2 cellular contexts compared by ENCODE assay signal in the genomic region with DNA sequence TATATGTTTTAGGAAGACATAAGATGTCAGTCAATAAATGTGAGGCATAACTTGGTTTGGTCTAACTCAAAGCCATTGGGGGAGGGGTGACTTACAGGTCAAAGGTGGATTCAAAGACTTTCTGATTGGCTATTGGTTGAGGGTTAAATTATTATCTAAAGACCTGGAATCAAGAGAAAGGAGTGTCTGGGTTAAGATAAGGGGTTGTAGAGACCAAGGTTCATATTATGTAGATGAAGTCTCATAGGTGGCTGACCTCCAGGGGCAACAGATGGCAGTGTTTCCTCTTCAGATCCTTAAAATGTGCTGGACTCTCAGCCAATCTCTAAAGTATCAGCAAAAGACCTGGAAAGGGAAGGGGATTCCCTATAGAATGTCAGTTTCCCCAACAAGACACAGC.
TF ChIP-seq lines count a peak whose summit lies in the region.

No MANE protein-coding gene starts in this region.

TF ChIP-seq in GM23338, 12 proteins besides CTCF, POLR2A, EP300 and RAD21 (continued from another document):
- TF ChIP-seq, protein P1, sequence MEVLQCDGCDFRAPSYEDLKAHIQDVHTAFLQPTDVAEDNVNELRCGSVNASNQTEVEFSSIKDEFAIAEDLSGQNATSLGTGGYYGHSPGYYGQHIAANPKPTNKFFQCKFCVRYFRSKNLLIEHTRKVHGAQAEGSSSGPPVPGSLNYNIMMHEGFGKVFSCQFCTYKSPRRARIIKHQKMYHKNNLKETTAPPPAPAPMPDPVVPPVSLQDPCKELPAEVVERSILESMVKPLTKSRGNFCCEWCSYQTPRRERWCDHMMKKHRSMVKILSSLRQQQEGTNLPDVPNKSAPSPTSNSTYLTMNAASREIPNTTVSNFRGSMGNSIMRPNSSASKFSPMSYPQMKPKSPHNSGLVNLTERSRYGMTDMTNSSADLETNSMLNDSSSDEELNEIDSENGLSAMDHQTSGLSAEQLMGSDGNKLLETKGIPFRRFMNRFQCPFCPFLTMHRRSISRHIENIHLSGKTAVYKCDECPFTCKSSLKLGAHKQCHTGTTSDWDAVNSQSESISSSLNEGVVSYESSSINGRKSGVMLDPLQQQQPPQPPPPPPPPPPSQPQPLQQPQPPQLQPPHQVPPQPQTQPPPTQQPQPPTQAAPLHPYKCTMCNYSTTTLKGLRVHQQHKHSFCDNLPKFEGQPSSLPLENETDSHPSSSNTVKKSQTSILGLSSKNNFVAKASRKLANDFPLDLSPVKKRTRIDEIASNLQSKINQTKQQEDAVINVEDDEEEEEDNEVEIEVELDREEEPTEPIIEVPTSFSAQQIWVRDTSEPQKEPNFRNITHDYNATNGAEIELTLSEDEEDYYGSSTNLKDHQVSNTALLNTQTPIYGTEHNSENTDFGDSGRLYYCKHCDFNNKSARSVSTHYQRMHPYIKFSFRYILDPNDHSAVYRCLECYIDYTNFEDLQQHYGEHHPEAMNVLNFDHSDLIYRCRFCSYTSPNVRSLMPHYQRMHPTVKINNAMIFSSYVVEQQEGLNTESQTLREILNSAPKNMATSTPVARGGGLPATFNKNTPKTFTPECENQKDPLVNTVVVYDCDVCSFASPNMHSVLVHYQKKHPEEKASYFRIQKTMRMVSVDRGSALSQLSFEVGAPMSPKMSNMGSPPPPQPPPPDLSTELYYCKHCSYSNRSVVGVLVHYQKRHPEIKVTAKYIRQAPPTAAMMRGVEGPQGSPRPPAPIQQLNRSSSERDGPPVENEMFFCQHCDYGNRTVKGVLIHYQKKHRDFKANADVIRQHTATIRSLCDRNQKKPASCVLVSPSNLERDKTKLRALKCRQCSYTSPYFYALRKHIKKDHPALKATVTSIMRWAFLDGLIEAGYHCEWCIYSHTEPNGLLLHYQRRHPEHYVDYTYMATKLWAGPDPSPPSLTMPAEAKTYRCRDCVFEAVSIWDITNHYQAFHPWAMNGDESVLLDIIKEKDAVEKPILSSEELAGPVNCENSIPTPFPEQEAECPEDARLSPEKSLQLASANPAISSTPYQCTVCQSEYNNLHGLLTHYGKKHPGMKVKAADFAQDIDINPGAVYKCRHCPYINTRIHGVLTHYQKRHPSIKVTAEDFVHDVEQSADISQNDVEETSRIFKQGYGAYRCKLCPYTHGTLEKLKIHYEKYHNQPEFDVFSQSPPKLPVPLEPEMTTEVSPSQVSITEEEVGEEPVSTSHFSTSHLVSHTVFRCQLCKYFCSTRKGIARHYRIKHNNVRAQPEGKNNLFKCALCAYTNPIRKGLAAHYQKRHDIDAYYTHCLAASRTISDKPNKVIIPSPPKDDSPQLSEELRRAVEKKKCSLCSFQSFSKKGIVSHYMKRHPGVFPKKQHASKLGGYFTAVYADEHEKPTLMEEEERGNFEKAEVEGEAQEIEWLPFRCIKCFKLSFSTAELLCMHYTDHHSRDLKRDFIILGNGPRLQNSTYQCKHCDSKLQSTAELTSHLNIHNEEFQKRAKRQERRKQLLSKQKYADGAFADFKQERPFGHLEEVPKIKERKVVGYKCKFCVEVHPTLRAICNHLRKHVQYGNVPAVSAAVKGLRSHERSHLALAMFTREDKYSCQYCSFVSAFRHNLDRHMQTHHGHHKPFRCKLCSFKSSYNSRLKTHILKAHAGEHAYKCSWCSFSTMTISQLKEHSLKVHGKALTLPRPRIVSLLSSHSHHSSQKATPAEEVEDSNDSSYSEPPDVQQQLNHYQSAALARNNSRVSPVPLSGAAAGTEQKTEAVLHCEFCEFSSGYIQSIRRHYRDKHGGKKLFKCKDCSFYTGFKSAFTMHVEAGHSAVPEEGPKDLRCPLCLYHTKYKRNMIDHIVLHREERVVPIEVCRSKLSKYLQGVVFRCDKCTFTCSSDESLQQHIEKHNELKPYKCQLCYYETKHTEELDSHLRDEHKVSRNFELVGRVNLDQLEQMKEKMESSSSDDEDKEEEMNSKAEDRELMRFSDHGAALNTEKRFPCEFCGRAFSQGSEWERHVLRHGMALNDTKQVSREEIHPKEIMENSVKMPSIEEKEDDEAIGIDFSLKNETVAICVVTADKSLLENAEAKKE (CRISPR knock-in tag; IDR thresholded peaks at IDR 0.05) = no peak
- TF ChIP-seq ZNF331 (CRISPR knock-in tag; IDR thresholded peaks at IDR 0.05; ENCODE audit: low read depth) = no peak
- TF ChIP-seq NANOG (IDR thresholded peaks at IDR 0.05; ENCODE audit: borderline replicate concordance) = no peak
- no peak for TF ChIP-seq EZH2phosphoT487 (IDR thresholded peaks at IDR 0.05; ENCODE audit: unreplicated experiment)
- TF ChIP-seq, protein P2, sequence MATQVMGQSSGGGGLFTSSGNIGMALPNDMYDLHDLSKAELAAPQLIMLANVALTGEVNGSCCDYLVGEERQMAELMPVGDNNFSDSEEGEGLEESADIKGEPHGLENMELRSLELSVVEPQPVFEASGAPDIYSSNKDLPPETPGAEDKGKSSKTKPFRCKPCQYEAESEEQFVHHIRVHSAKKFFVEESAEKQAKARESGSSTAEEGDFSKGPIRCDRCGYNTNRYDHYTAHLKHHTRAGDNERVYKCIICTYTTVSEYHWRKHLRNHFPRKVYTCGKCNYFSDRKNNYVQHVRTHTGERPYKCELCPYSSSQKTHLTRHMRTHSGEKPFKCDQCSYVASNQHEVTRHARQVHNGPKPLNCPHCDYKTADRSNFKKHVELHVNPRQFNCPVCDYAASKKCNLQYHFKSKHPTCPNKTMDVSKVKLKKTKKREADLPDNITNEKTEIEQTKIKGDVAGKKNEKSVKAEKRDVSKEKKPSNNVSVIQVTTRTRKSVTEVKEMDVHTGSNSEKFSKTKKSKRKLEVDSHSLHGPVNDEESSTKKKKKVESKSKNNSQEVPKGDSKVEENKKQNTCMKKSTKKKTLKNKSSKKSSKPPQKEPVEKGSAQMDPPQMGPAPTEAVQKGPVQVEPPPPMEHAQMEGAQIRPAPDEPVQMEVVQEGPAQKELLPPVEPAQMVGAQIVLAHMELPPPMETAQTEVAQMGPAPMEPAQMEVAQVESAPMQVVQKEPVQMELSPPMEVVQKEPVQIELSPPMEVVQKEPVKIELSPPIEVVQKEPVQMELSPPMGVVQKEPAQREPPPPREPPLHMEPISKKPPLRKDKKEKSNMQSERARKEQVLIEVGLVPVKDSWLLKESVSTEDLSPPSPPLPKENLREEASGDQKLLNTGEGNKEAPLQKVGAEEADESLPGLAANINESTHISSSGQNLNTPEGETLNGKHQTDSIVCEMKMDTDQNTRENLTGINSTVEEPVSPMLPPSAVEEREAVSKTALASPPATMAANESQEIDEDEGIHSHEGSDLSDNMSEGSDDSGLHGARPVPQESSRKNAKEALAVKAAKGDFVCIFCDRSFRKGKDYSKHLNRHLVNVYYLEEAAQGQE (IDR thresholded peaks at IDR 0.05; ENCODE audit: unreplicated experiment) = no peak
- TF ChIP-seq ZNF114 (CRISPR knock-in tag; IDR thresholded peaks at IDR 0.05) = no peak
- no peak for TF ChIP-seq EZH2 (IDR thresholded peaks at IDR 0.05; ENCODE audit: low read depth, unreplicated experiment)
- TF ChIP-seq JUNB (IDR thresholded peaks at IDR 0.05; ENCODE audit: unreplicated experiment) = no peak
- no peak for TF ChIP-seq CREB1 (CRISPR knock-in tag; IDR thresholded peaks at IDR 0.05; ENCODE audit: low read depth)
- TF ChIP-seq STAT1 (IDR thresholded peaks at IDR 0.05; ENCODE audit: unreplicated experiment) = no peak
- TF ChIP-seq POLR2AphosphoS5 (IDR thresholded peaks at IDR 0.05; ENCODE audit: low read depth) = no peak

TF ChIP-seq in WTC11, 78 proteins besides CTCF, POLR2A, EP300 and RAD21 (continued from another document):
- TF ChIP-seq, protein P3, sequence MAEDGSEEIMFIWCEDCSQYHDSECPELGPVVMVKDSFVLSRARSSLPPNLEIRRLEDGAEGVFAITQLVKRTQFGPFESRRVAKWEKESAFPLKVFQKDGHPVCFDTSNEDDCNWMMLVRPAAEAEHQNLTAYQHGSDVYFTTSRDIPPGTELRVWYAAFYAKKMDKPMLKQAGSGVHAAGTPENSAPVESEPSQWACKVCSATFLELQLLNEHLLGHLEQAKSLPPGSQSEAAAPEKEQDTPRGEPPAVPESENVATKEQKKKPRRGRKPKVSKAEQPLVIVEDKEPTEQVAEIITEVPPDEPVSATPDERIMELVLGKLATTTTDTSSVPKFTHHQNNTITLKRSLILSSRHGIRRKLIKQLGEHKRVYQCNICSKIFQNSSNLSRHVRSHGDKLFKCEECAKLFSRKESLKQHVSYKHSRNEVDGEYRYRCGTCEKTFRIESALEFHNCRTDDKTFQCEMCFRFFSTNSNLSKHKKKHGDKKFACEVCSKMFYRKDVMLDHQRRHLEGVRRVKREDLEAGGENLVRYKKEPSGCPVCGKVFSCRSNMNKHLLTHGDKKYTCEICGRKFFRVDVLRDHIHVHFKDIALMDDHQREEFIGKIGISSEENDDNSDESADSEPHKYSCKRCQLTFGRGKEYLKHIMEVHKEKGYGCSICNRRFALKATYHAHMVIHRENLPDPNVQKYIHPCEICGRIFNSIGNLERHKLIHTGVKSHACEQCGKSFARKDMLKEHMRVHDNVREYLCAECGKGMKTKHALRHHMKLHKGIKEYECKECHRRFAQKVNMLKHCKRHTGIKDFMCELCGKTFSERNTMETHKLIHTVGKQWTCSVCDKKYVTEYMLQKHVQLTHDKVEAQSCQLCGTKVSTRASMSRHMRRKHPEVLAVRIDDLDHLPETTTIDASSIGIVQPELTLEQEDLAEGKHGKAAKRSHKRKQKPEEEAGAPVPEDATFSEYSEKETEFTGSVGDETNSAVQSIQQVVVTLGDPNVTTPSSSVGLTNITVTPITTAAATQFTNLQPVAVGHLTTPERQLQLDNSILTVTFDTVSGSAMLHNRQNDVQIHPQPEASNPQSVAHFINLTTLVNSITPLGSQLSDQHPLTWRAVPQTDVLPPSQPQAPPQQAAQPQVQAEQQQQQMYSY (CRISPR knock-in tag; IDR thresholded peaks at IDR 0.05) = no peak
- TF ChIP-seq SMAD4 (CRISPR knock-in tag; IDR thresholded peaks at IDR 0.05) = no peak
- TF ChIP-seq ZNF138 (CRISPR knock-in tag; conservative IDR thresholded peaks at IDR 0.05) = no peak
- TF ChIP-seq, protein P4, sequence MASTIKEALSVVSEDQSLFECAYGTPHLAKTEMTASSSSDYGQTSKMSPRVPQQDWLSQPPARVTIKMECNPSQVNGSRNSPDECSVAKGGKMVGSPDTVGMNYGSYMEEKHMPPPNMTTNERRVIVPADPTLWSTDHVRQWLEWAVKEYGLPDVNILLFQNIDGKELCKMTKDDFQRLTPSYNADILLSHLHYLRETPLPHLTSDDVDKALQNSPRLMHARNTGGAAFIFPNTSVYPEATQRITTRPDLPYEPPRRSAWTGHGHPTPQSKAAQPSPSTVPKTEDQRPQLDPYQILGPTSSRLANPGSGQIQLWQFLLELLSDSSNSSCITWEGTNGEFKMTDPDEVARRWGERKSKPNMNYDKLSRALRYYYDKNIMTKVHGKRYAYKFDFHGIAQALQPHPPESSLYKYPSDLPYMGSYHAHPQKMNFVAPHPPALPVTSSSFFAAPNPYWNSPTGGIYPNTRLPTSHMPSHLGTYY (CRISPR knock-in tag; IDR thresholded peaks at IDR 0.05) = no peak
- no peak for TF ChIP-seq NFATC4 (CRISPR knock-in tag; IDR thresholded peaks at IDR 0.05)
- no peak for TF ChIP-seq ZNF121 (CRISPR knock-in tag; IDR thresholded peaks at IDR 0.05)
- TF ChIP-seq, protein P5, sequence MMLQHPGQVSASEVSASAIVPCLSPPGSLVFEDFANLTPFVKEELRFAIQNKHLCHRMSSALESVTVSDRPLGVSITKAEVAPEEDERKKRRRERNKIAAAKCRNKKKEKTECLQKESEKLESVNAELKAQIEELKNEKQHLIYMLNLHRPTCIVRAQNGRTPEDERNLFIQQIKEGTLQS (CRISPR knock-in tag; conservative IDR thresholded peaks at IDR 0.05) = no peak
- TF ChIP-seq MYBL2 (CRISPR knock-in tag; IDR thresholded peaks at IDR 0.05) = no peak
- TF ChIP-seq, protein P6, sequence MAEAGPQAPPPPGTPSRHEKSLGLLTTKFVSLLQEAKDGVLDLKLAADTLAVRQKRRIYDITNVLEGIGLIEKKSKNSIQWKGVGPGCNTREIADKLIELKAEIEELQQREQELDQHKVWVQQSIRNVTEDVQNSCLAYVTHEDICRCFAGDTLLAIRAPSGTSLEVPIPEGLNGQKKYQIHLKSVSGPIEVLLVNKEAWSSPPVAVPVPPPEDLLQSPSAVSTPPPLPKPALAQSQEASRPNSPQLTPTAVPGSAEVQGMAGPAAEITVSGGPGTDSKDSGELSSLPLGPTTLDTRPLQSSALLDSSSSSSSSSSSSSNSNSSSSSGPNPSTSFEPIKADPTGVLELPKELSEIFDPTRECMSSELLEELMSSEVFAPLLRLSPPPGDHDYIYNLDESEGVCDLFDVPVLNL (CRISPR knock-in tag; IDR thresholded peaks at IDR 0.05; ENCODE audit: borderline replicate concordance, low read depth) = no peak
